2 cellular contexts compared by ENCODE assay signal in the genomic region with DNA sequence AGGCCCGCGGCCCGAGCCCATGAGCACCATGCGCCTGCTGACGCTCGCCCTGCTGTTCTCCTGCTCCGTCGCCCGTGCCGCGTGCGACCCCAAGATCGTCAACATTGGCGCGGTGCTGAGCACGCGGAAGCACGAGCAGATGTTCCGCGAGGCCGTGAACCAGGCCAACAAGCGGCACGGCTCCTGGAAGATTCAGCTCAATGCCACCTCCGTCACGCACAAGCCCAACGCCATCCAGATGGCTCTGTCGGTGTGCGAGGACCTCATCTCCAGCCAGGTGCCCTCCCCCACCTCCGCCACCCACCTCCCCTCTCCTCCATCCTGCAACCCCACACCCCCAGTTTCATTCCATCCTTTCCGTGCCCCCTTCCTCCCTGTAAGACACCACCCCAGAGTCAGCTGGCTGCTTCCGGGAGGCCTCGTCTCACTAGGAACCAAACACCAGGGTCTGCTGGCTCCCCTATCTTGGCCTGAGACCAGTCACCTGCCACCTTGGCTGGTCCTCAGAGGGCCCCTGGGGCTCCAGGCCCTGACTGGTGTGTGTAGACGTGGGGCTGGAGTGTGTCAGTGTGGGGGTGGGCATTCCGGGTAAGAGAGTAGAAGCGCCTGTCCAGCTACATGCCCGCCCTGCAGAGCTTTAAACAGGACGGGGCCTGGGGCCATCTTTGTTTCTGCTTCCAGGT.
A peak's percentile ranks its signal among the peaks of the same experiment; 100 is the strongest.
TF ChIP-seq lines count a peak whose summit lies in the region.

No MANE protein-coding gene starts in this region.

TF ChIP-seq in GM23338, 12 proteins besides CTCF, POLR2A, EP300 and RAD21:
- TF ChIP-seq EZH2 (IDR thresholded peaks at IDR 0.05; ENCODE audit: low read depth, unreplicated experiment) (peak; percentile 19), CREB1 (CRISPR knock-in tag; IDR thresholded peaks at IDR 0.05; ENCODE audit: low read depth) (no peak), POLR2AphosphoS5 (IDR thresholded peaks at IDR 0.05; ENCODE audit: low read depth) (no peak), EZH2phosphoT487 (IDR thresholded peaks at IDR 0.05; ENCODE audit: unreplicated experiment) (no peak)
- TF ChIP-seq, protein P1, sequence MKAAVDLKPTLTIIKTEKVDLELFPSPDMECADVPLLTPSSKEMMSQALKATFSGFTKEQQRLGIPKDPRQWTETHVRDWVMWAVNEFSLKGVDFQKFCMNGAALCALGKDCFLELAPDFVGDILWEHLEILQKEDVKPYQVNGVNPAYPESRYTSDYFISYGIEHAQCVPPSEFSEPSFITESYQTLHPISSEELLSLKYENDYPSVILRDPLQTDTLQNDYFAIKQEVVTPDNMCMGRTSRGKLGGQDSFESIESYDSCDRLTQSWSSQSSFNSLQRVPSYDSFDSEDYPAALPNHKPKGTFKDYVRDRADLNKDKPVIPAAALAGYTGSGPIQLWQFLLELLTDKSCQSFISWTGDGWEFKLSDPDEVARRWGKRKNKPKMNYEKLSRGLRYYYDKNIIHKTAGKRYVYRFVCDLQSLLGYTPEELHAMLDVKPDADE (IDR thresholded peaks at IDR 0.05): no peak
- TF ChIP-seq, protein P2, sequence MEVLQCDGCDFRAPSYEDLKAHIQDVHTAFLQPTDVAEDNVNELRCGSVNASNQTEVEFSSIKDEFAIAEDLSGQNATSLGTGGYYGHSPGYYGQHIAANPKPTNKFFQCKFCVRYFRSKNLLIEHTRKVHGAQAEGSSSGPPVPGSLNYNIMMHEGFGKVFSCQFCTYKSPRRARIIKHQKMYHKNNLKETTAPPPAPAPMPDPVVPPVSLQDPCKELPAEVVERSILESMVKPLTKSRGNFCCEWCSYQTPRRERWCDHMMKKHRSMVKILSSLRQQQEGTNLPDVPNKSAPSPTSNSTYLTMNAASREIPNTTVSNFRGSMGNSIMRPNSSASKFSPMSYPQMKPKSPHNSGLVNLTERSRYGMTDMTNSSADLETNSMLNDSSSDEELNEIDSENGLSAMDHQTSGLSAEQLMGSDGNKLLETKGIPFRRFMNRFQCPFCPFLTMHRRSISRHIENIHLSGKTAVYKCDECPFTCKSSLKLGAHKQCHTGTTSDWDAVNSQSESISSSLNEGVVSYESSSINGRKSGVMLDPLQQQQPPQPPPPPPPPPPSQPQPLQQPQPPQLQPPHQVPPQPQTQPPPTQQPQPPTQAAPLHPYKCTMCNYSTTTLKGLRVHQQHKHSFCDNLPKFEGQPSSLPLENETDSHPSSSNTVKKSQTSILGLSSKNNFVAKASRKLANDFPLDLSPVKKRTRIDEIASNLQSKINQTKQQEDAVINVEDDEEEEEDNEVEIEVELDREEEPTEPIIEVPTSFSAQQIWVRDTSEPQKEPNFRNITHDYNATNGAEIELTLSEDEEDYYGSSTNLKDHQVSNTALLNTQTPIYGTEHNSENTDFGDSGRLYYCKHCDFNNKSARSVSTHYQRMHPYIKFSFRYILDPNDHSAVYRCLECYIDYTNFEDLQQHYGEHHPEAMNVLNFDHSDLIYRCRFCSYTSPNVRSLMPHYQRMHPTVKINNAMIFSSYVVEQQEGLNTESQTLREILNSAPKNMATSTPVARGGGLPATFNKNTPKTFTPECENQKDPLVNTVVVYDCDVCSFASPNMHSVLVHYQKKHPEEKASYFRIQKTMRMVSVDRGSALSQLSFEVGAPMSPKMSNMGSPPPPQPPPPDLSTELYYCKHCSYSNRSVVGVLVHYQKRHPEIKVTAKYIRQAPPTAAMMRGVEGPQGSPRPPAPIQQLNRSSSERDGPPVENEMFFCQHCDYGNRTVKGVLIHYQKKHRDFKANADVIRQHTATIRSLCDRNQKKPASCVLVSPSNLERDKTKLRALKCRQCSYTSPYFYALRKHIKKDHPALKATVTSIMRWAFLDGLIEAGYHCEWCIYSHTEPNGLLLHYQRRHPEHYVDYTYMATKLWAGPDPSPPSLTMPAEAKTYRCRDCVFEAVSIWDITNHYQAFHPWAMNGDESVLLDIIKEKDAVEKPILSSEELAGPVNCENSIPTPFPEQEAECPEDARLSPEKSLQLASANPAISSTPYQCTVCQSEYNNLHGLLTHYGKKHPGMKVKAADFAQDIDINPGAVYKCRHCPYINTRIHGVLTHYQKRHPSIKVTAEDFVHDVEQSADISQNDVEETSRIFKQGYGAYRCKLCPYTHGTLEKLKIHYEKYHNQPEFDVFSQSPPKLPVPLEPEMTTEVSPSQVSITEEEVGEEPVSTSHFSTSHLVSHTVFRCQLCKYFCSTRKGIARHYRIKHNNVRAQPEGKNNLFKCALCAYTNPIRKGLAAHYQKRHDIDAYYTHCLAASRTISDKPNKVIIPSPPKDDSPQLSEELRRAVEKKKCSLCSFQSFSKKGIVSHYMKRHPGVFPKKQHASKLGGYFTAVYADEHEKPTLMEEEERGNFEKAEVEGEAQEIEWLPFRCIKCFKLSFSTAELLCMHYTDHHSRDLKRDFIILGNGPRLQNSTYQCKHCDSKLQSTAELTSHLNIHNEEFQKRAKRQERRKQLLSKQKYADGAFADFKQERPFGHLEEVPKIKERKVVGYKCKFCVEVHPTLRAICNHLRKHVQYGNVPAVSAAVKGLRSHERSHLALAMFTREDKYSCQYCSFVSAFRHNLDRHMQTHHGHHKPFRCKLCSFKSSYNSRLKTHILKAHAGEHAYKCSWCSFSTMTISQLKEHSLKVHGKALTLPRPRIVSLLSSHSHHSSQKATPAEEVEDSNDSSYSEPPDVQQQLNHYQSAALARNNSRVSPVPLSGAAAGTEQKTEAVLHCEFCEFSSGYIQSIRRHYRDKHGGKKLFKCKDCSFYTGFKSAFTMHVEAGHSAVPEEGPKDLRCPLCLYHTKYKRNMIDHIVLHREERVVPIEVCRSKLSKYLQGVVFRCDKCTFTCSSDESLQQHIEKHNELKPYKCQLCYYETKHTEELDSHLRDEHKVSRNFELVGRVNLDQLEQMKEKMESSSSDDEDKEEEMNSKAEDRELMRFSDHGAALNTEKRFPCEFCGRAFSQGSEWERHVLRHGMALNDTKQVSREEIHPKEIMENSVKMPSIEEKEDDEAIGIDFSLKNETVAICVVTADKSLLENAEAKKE (CRISPR knock-in tag; IDR thresholded peaks at IDR 0.05): no peak
TF ChIP-seq in GM23338: peak in this region for 1.

TF ChIP-seq in K562, 482 proteins besides CTCF, POLR2A, EP300 and RAD21:
- TF ChIP-seq NFIX (CRISPR knock-in tag; IDR thresholded peaks at IDR 0.05; ENCODE audit: low read depth) (no peak), TARDBP (IDR thresholded peaks at IDR 0.05) (no peak), FOXM1 (IDR thresholded peaks at IDR 0.05; ENCODE audit: low read depth) (no peak), FOXM1 (CRISPR knock-in tag; IDR thresholded peaks at IDR 0.05; ENCODE audit: low read depth) (0 out of 2 replicates have a peak, but pooled peaks have one; percentile 6)
- TF ChIP-seq, protein P3, sequence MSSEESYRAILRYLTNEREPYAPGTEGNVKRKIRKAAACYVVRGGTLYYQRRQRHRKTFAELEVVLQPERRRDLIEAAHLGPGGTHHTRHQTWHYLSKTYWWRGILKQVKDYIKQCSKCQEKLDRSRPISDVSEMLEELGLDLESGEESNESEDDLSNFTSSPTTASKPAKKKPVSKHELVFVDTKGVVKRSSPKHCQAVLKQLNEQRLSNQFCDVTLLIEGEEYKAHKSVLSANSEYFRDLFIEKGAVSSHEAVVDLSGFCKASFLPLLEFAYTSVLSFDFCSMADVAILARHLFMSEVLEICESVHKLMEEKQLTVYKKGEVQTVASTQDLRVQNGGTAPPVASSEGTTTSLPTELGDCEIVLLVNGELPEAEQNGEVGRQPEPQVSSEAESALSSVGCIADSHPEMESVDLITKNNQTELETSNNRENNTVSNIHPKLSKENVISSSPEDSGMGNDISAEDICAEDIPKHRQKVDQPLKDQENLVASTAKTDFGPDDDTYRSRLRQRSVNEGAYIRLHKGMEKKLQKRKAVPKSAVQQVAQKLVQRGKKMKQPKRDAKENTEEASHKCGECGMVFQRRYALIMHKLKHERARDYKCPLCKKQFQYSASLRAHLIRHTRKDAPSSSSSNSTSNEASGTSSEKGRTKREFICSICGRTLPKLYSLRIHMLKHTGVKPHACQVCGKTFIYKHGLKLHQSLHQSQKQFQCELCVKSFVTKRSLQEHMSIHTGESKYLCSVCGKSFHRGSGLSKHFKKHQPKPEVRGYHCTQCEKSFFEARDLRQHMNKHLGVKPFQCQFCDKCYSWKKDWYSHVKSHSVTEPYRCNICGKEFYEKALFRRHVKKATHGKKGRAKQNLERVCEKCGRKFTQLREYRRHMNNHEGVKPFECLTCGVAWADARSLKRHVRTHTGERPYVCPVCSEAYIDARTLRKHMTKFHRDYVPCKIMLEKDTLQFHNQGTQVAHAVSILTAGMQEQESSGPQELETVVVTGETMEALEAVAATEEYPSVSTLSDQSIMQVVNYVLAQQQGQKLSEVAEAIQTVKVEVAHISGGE (CRISPR knock-in tag; IDR thresholded peaks at IDR 0.05): 0 out of 6 replicates have a peak, but pooled peaks of 1 of the 3 experiments have one; percentile 3
- TF ChIP-seq, protein P4, sequence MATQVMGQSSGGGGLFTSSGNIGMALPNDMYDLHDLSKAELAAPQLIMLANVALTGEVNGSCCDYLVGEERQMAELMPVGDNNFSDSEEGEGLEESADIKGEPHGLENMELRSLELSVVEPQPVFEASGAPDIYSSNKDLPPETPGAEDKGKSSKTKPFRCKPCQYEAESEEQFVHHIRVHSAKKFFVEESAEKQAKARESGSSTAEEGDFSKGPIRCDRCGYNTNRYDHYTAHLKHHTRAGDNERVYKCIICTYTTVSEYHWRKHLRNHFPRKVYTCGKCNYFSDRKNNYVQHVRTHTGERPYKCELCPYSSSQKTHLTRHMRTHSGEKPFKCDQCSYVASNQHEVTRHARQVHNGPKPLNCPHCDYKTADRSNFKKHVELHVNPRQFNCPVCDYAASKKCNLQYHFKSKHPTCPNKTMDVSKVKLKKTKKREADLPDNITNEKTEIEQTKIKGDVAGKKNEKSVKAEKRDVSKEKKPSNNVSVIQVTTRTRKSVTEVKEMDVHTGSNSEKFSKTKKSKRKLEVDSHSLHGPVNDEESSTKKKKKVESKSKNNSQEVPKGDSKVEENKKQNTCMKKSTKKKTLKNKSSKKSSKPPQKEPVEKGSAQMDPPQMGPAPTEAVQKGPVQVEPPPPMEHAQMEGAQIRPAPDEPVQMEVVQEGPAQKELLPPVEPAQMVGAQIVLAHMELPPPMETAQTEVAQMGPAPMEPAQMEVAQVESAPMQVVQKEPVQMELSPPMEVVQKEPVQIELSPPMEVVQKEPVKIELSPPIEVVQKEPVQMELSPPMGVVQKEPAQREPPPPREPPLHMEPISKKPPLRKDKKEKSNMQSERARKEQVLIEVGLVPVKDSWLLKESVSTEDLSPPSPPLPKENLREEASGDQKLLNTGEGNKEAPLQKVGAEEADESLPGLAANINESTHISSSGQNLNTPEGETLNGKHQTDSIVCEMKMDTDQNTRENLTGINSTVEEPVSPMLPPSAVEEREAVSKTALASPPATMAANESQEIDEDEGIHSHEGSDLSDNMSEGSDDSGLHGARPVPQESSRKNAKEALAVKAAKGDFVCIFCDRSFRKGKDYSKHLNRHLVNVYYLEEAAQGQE (CRISPR knock-in tag; IDR thresholded peaks at IDR 0.05; ENCODE audit: low read depth): 0 out of 2 replicates have a peak, but pooled peaks have one; percentile 12
